Comparison of ENCODE assay signal across 8 cellular contexts in genomic region chr2:161250864-161251436, GRCh38. TPM values are rescaled to one million over a fixed set of nuclear protein-coding genes. Genes with fewer than 3 reads are reported as not detected.
DNase-seq lines count a peak whose midpoint lies in the region; ATAC-seq and TF ChIP-seq lines count a peak whose summit lies in the region.

No MANE protein-coding gene starts in this region.

- intact Hi-C loops in left ventricle myocardium inferior (cut with micrococcal nuclease): no loop called here
- intact Hi-C loops in Right ventricle myocardium inferior (cut with DNase I): no loop called here
- intact Hi-C loops in HCT116 (cut with micrococcal nuclease): loop anchor here (2.0 kb wide), 2 partner anchors 22 to 306 kb away; no protein-coding TSS in a partner anchor
- intact Hi-C loops in thyroid gland (cut with DNase I): no loop called here

- H3K27me3 ChIP-seq in left ventricle myocardium inferior (ENCODE audit: low read depth) (peaks cover 4% of the 10 kb centered on the region), HCT116 (ENCODE audit: insufficient read depth, low read length) (no peaks in the 10 kb centered on the region), thyroid gland (no peaks in the 10 kb centered on the region)

- no peaks in the 10 kb centered on the region for H3K79me2 ChIP-seq in HCT116 (ENCODE audit: insufficient read depth, low read length)

- no peak for ATAC-seq in Right ventricle myocardium inferior
- ATAC-seq in HCT116: peak; percentile 91

- no peak overlapping the region for H3K4me3 ChIP-seq in left ventricle myocardium inferior
- no peak overlapping the region for H3K4me3 ChIP-seq in HCT116 (replicated peaks in 1 of 2; ENCODE audit: low read depth in 1 of 2, low read length in 2 of 2)
- H3K4me3 ChIP-seq in thyroid gland (replicated peaks in 1 of 3): no peak overlapping the region

- DNase-seq in left ventricle myocardium inferior (no peak), Right ventricle myocardium inferior (ENCODE audit: missing footprints) (no peak), HCT116 (ENCODE audit: low read depth, low spot score) (peak; percentile 69), NCI-H1048 (lab: John Stamatoyannopoulos, UW) (peak; percentile 7), SW480 (ENCODE audit: low spot score) (peak; percentile 79), glomerular endothelial cell (ENCODE audit: extremely low read depth, low read depth, low spot score) (peak; percentile 55), thyroid gland (no peak)
- DNase-seq in effector CD4-positive, alpha-beta T cell: no peak

- no peaks in the 10 kb centered on the region for H3K9me3 ChIP-seq in left ventricle myocardium inferior (replicated peaks)
- no peaks in the 10 kb centered on the region for H3K9me3 ChIP-seq in HCT116 (ENCODE audit: control insufficient read depth in 1 of 2, insufficient read depth in 1 of 2, low read depth in 1 of 2, low read length in 2 of 2)
- no peaks in the 10 kb centered on the region for H3K9me3 ChIP-seq in thyroid gland

- WGBS in thyroid gland, 2 donors: 26 to 34% methylated on average over 2 of the region's 2 CpGs

- RAD21 ChIA-PET in HCT116 (lab: Charles Lee; ENCODE audit: low non-redundant PET in 1 of 2, low total read pairs in 2 of 2, uncharacterized antibody in 2 of 2, unreplicated experiment in 2 of 2): no interaction called here

- no peak overlapping the region for H2AFZ ChIP-seq in HCT116 (ENCODE audit: low read depth, low read length, poor library complexity, severe bottlenecking)

- POLR2A ChIA-PET in HCT116 (lab: Charles Lee): no interaction called here

- TF ChIP-seq CTCF in left ventricle myocardium inferior (IDR thresholded peaks at IDR 0.05; ENCODE audit: borderline replicate concordance): peak; percentile 65
- peak; percentile 61 to 78 (median 71) for TF ChIP-seq CTCF in HCT116 (IDR thresholded peaks at IDR 0.05 in 2 of 3, conservative IDR thresholded peaks at IDR 0.05 in 1 of 3; ENCODE audit: borderline replicate concordance in 1 of 3, insufficient read depth in 1 of 3, low read depth in 2 of 3, low read length in 2 of 3)
- TF ChIP-seq CTCF in thyroid gland (IDR thresholded peaks at IDR 0.05): peak in 5 of 6 experiments; percentile 53 to 71 (median 65)

- H3K4me1 ChIP-seq in left ventricle myocardium inferior (no peaks in the 10 kb centered on the region), HCT116 (ENCODE audit: control insufficient read depth in 1 of 2, insufficient read depth in 2 of 2, low read length in 2 of 2) (peaks cover under 1 to 6% of the 10 kb centered on the region in 2 experiments; a peak in 2 of 4 replicates), thyroid gland (peaks cover 0 to 4% of the 10 kb centered on the region in 2 donors)

- H3K4me2 ChIP-seq in HCT116 (ENCODE audit: low read length): peak overlapping the region; percentile 36; the same call in 1 of the 2 replicates

- no peak overlapping the region for H3K9ac ChIP-seq in HCT116 (ENCODE audit: low read length)

- no peaks in the 10 kb centered on the region for H4K20me1 ChIP-seq in HCT116 (ENCODE audit: insufficient read depth)

- CTCF ChIA-PET in HCT116 (lab: Charles Lee): interaction anchor here (0.6 to 3.3 kb wide), 12 partner anchors 8 to 696 kb away, joined by 3 to 15 read pairs (median 4); no protein-coding TSS in a partner anchor

- peak; percentile 70 for TF ChIP-seq RAD21 in HCT116 (IDR thresholded peaks at IDR 0.05; ENCODE audit: low read depth)

- no peaks in the 10 kb centered on the region for H3K9me2 ChIP-seq in HCT116 (ENCODE audit: insufficient read depth)

- no TSS peak for BruUV-seq in HCT116 (replicated peaks; lab: Mats Ljungman, UMichigan)

- H3K36me3 ChIP-seq in left ventricle myocardium inferior: no peaks in the 10 kb centered on the region
- no peaks in the 10 kb centered on the region for H3K36me3 ChIP-seq in HCT116 (ENCODE audit: control insufficient read depth in 1 of 2, insufficient read depth in 2 of 2, low read length in 2 of 2)
- H3K36me3 ChIP-seq in thyroid gland: no peaks in the 10 kb centered on the region

- H3K27ac ChIP-seq in left ventricle myocardium inferior (replicated peaks) (no peak overlapping the region), HCT116 (ENCODE audit: low read depth, low read length) (no peak overlapping the region), thyroid gland (peak overlapping the region in 1 of 3 donors; percentile 24)

- TF ChIP-seq POLR2A in HCT116 (IDR thresholded peaks at IDR 0.05; ENCODE audit: borderline replicate concordance, extremely low read depth, insufficient read depth, insufficient read length): no peak
- TF ChIP-seq POLR2A in thyroid gland (IDR thresholded peaks at IDR 0.05): no peak

TF ChIP-seq in HCT116, 20 proteins besides CTCF, POLR2A, EP300 and RAD21:
- TF ChIP-seq CEBPB (IDR thresholded peaks at IDR 0.05; ENCODE audit: low read depth) (no peak), YY1 (IDR thresholded peaks at IDR 0.05; ENCODE audit: extremely low read depth, insufficient replicate concordance, low read depth, low read length) (peak; percentile 66), ATF3 (IDR thresholded peaks at IDR 0.05) (no peak), SP1 (IDR thresholded peaks at IDR 0.05; ENCODE audit: low read depth) (peak; percentile 9; the same call in 1 of the 2 replicates), POLR2AphosphoS5 (IDR thresholded peaks at IDR 0.05; ENCODE audit: low read depth, low read length) (peak; percentile 21; the same call in 1 of the 2 replicates), JUND (IDR thresholded peaks at IDR 0.05) (0 out of 2 replicates have a peak, but pooled peaks have one; percentile 25), CBX3 (IDR thresholded peaks at IDR 0.05; ENCODE audit: low read depth) (peak; percentile 93), SRF (IDR thresholded peaks at IDR 0.05; ENCODE audit: low read depth) (0 out of 2 replicates have a peak, but pooled peaks have one; percentile 25), MAX (IDR thresholded peaks at IDR 0.05) (peak; percentile 64), SIN3A (IDR thresholded peaks at IDR 0.05; ENCODE audit: low read depth) (peak; percentile 43; the same call in 1 of the 2 replicates)

RNA-seq across cellular contexts. Expression of gene PSMD14, which starts 57.3 kb away (rescaled TPM):
- total RNA-seq in left ventricle myocardium inferior: 42.3 TPM
- total RNA-seq in Right ventricle myocardium inferior: 44.0 TPM
- total RNA-seq in HCT116 (2021; ENCODE audit: unreplicated experiment): 118 TPM
- 66.5 and 89.2 TPM in 2 replicates for polyA plus RNA-seq in HCT116 (2012)
- 73.3 and 94.0 TPM in 2 replicates for total RNA-seq in glomerular endothelial cell
- total RNA-seq in thyroid gland: 10 to 100 TPM; 33.2 to 63.0 (median 57.1) TPM

Comparison
In these comparisons a context has a peak if more than half of its experiments do, and no peak if none do; other contexts are left out.
1. DNase-seq: peak in HCT116 (single experiment), NCI-H1048 (single experiment), SW480 (single experiment) and glomerular endothelial cell (single experiment); none in left ventricle myocardium inferior (single experiment), Right ventricle myocardium inferior (single experiment), thyroid gland (0 of 2) and effector CD4-positive, alpha-beta T cell (single experiment).
2. Peak in every context shown above with its lines, with median percentiles within 50 percentile points of each other: CTCF ChIP-seq.